17 cellular contexts compared by ENCODE assay signal in the genomic region with DNA sequence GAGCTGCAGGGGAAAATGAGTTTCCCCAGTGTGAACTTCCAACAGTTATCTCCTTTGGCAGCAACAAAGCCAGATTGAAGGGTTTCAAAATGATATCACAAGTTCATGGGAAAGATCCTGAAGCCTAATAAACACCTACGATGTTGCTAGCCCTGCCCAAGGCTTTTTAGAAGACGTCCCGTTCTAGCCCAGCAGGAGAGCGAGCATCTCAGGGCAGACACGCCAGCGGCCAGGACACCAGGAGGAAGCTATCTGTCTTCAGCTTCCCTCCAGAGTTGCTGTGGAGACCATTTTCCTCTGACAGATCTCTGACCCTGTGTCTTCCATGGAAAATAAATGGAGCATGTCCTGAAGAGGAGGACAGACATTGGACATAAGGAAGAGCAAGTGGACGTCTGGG.
A peak's percentile ranks its signal among the peaks of the same experiment; 100 is the strongest.
DNase-seq lines count a peak whose midpoint lies in the region; ATAC-seq, FAIRE-seq and TF ChIP-seq lines count a peak whose summit lies in the region.
"Had no signal": no experiment of that assay in that cellular context is flagged by ENCODE, and none has a peak within 500 bp of the region (broad histone marks: within the 10 kb centered on the region; RNA-seq: fewer than 3 reads in every experiment).

No MANE protein-coding gene starts in this region.

- H3K4me1 ChIP-seq in HepG2 (ENCODE audit: insufficient read depth, low read length) (peaks cover 9% of the 10 kb centered on the region; the same call in 1 of the 2 replicates), right lobe of liver (no peaks in the 10 kb centered on the region), heart left ventricle (peaks cover 0 to 9% (median 0%) of the 10 kb centered on the region in 12 donors)
- H3K4me1 ChIP-seq: foreskin keratinocyte, testis, vagina had no signal

- TF ChIP-seq EP300 in HepG2 (IDR thresholded peaks at IDR 0.05; ENCODE audit: low read depth in 2 of 2, low read length in 2 of 2): no peak
- TF ChIP-seq EP300 in HepG2 (CRISPR knock-in tag; IDR thresholded peaks at IDR 0.05; ENCODE audit: borderline replicate concordance): no peak

- POLR2A ChIA-PET in HepG2 (lab: Yijun Ruan, JAX): no interaction called here

- CTCF ChIA-PET in HepG2 (lab: Yijun Ruan, JAX; ENCODE audit: low intra/inter-chr PET ratio, low total read pairs): interaction anchor here (1.6 to 2.0 kb wide), 3 partner anchors 38 to 533 kb away, joined by 4 to 7 read pairs (median 5); no protein-coding TSS in a partner anchor

- H3K36me3 ChIP-seq in HepG2 (replicated peaks in 1 of 2; ENCODE audit: control insufficient read depth in 1 of 2, insufficient read depth in 2 of 2, low read length in 2 of 2) (no peaks in the 10 kb centered on the region), right lobe of liver (no peaks in the 10 kb centered on the region), SK-N-MC (ENCODE audit: insufficient read depth, low read length) (no peaks in the 10 kb centered on the region), heart left ventricle (no peaks in the 10 kb centered on the region), MG63 (no peaks in the 10 kb centered on the region)
- H3K36me3 ChIP-seq: vagina had no signal

- TF ChIP-seq POLR2A in HepG2 (IDR thresholded peaks at IDR 0.05; ENCODE audit: insufficient read depth in 1 of 2, low read depth in 2 of 2, low read length in 2 of 2) (no peak), right lobe of liver (IDR thresholded peaks at IDR 0.05) (no peak), heart left ventricle (IDR thresholded peaks at IDR 0.05) (no peak)

- no peak overlapping the region for H2AFZ ChIP-seq in HepG2 (ENCODE audit: low read length)

- no peak for DNase-seq in HepG2 (ENCODE audit: low spot score)
- DNase-seq in right lobe of liver: no peak
- no peak for DNase-seq in SK-N-MC (ENCODE audit: low read depth, low spot score)
- DNase-seq in heart left ventricle: no peak
- no peak for DNase-seq in urothelium cell line (ENCODE audit: low spot score)
- DNase-seq in NCI-H524 treated with DMSO at 0.1 percent for 48 hours (lab: John Stamatoyannopoulos, UW): no peak
- no peak for DNase-seq in MG63
- DNase-seq: NCI-H1105, NCI-H187, NCI-H510A treated with DMSO at 0.1 percent for 48 hours, SHP77 treated with DMSO at 0.1 percent for 48 hours had no signal

- H3K9ac ChIP-seq in HepG2 (ENCODE audit: insufficient read depth, low read depth, low read length) (no peak overlapping the region), SK-N-MC (ENCODE audit: insufficient read length) (no peak overlapping the region)

- TF ChIP-seq RAD21 in HepG2 (CRISPR knock-in tag; IDR thresholded peaks at IDR 0.05): no peak

- H3K79me2 ChIP-seq in HepG2 (ENCODE audit: insufficient read depth, low read length): no peaks in the 10 kb centered on the region

- no peaks in the 10 kb centered on the region for H4K20me1 ChIP-seq in HepG2 (ENCODE audit: insufficient read depth, low read length)

- H3K4me2 ChIP-seq in HepG2 (ENCODE audit: low read depth, low read length): no peak overlapping the region

- H3K27ac ChIP-seq in HepG2 (ENCODE audit: extremely low read length, insufficient read depth, low read length) (no peak overlapping the region), right lobe of liver (no peak overlapping the region), SK-N-MC (no peak overlapping the region), heart left ventricle (peak overlapping the region in 2 of 12 donors; percentile 14 to 25)
- H3K27ac ChIP-seq: foreskin keratinocyte, skin epidermis, testis, vagina had no signal

- H3K9me3 ChIP-seq in HepG2 (ENCODE audit: low read length): no peaks in the 10 kb centered on the region
- H3K9me3 ChIP-seq in right lobe of liver: no peaks in the 10 kb centered on the region
- H3K9me3 ChIP-seq in SK-N-MC (ENCODE audit: low read depth, low read length): no peaks in the 10 kb centered on the region
- H3K9me3 ChIP-seq in heart left ventricle: no peaks in the 10 kb centered on the region
- no peaks in the 10 kb centered on the region for H3K9me3 ChIP-seq in MG63
- H3K9me3 ChIP-seq: testis, vagina had no signal

- BruUV-seq in HepG2 (replicated peaks; lab: Mats Ljungman, UMichigan): no TSS peak

- no peak for TF ChIP-seq CTCF in HepG2 (CRISPR knock-in tag; IDR thresholded peaks at IDR 0.05)
- no peak for TF ChIP-seq CTCF in right lobe of liver (IDR thresholded peaks at IDR 0.05)
- TF ChIP-seq CTCF in heart left ventricle (IDR thresholded peaks at IDR 0.05): no peak

- H3K27me3 ChIP-seq in HepG2 (ENCODE audit: control insufficient read depth in 1 of 2, insufficient read depth in 2 of 2, low read length in 2 of 2): no peaks in the 10 kb centered on the region
- H3K27me3 ChIP-seq in right lobe of liver: no peaks in the 10 kb centered on the region
- H3K27me3 ChIP-seq in heart left ventricle: peaks cover 0 to 3% (median 0%) of the 10 kb centered on the region in 9 donors
- H3K27me3 ChIP-seq in MG63: no peaks in the 10 kb centered on the region
- H3K27me3 ChIP-seq: testis, vagina had no signal

- in situ Hi-C loops in HepG2 (cut with HindIII; ENCODE audit: extremely low pct_ligation_motif_present, low pct_unique_long_range_greater_than_20kb): no loop called here

- ATAC-seq in HepG2 (no peak), right lobe of liver (no peak), heart left ventricle (peak; percentile 31 to 76 (median 60)), GM19035 (IDR thresholded peaks at IDR 0.05; ENCODE audit: unreplicated experiment) (no peak)

- H3K4me3 ChIP-seq in HepG2 (replicated peaks in 1 of 3; ENCODE audit: insufficient read depth in 1 of 3, low read depth in 2 of 3, low read length in 3 of 3) (no peak overlapping the region), right lobe of liver (no peak overlapping the region), SK-N-MC (peak overlapping the region; percentile 80), heart left ventricle (peak overlapping the region in 1 of 12 donors; percentile 3), MG63 (no peak overlapping the region)
- H3K4me3 ChIP-seq: skin epidermis, vagina had no signal

- WGBS in HepG2 (ENCODE audit: low lambda C conversion rate): 74% methylated on average over 6 of the region's 7 CpGs
- 53% methylated on average over 7 of the region's 7 CpGs for WGBS in right lobe of liver (ENCODE audit: insufficient coverage, low coverage, low lambda C conversion rate, missing lambda C conversion rate)
- 34 to 67% (median 55%) methylated on average over 7 of the region's 7 CpGs for WGBS in heart left ventricle, 4 donors

- no peak for FAIRE-seq in HepG2 (lab: Jason Lieb, UNC)
- peak; percentile 44 for FAIRE-seq in urothelium cell line (lab: Jason Lieb, UNC)
- FAIRE-seq: D721Med had no signal

- intact Hi-C loops in HepG2 (cut with micrococcal nuclease; ENCODE audit: unreplicated experiment): loop anchor here (1.0 to 5.0 kb wide), 3 partner anchors 38 to 533 kb away; no protein-coding TSS in a partner anchor
- intact Hi-C loops in right lobe of liver (cut with DNase I): no loop called here
- intact Hi-C loops in heart left ventricle (cut with DNase I): loop anchor here in 2 of 10 donors (5.0 kb wide), 3 partner anchors 35 to 305 kb away; no protein-coding TSS in a partner anchor

TF ChIP-seq in HepG2, 621 proteins besides CTCF, POLR2A, EP300 and RAD21:
- TF ChIP-seq, protein P1, sequence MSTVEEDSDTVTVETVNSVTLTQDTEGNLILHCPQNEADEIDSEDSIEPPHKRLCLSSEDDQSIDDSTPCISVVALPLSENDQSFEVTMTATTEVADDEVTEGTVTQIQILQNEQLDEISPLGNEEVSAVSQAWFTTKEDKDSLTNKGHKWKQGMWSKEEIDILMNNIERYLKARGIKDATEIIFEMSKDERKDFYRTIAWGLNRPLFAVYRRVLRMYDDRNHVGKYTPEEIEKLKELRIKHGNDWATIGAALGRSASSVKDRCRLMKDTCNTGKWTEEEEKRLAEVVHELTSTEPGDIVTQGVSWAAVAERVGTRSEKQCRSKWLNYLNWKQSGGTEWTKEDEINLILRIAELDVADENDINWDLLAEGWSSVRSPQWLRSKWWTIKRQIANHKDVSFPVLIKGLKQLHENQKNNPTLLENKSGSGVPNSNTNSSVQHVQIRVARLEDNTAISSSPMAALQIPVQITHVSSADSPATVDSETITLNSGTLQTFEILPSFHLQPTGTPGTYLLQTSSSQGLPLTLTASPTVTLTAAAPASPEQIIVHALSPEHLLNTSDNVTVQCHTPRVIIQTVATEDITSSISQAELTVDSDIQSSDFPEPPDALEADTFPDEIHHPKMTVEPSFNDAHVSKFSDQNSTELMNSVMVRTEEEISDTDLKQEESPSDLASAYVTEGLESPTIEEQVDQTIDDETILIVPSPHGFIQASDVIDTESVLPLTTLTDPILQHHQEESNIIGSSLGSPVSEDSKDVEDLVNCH (CRISPR knock-in tag; IDR thresholded peaks at IDR 0.05): no peak
- 0 out of 2 replicates have a peak, but pooled peaks have one; percentile 13 for TF ChIP-seq ZNF547 (CRISPR knock-in tag; IDR thresholded peaks at IDR 0.05)

Comparison
In these comparisons a context has a peak if more than half of its experiments do, and no peak if none do; other contexts are left out.
1. ATAC-seq: peak in heart left ventricle (4 of 4); none in HepG2 (single experiment), right lobe of liver (0 of 4) and GM19035 (single experiment).